ENCODE assay signal across 8 cellular contexts in the genomic region with DNA sequence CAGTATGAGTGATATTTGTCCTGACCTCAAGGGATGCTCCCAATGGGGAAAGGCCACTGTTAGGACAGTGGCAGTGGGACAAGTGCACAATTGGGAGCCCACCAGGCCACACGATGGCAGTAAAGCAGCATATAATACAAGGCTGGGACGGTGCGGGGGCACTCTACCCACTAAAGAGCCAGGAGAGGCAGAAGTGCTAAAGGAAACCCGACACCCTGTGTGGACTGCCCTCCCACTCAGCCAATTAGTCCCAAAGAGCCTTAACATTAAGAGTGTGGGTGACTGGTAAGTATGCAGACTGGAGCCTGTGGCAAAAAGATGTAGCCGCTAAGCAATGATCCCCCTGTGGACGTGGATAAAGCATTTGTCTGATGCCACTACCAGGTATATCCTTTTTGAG. TPM values are rescaled to one million over a fixed set of nuclear protein-coding genes. Genes with fewer than 3 reads are reported as not detected.
A peak's percentile ranks its signal among the peaks of the same experiment; 100 is the strongest.
DNase-seq lines count a peak whose midpoint lies in the region; ATAC-seq, FAIRE-seq and TF ChIP-seq lines count a peak whose summit lies in the region.

No MANE protein-coding gene starts in this region.

- peak; percentile 63 for FAIRE-seq in HepG2 (lab: Jason Lieb, UNC)

- H3K4me3 Mint-ChIP-seq in central memory CD8-positive, alpha-beta T cell = no peak overlapping the region

- peak; percentile 75 for TF ChIP-seq CTCF in HFF-Myc (IDR thresholded peaks at IDR 0.05; ENCODE audit: low read depth, low read length, missing control alignments)
- TF ChIP-seq CTCF in HepG2 (CRISPR knock-in tag; IDR thresholded peaks at IDR 0.05) = peak; percentile 95

- H3K36me3 Mint-ChIP-seq in central memory CD8-positive, alpha-beta T cell (ENCODE audit: insufficient read depth) = peaks cover 3% of the 10 kb centered on the region

- no peaks in the 10 kb centered on the region for H4K20me1 ChIP-seq in HepG2 (ENCODE audit: insufficient read depth, low read length)

- H3K27me3 Mint-ChIP-seq in central memory CD8-positive, alpha-beta T cell = no peaks in the 10 kb centered on the region

- H3K4me2 ChIP-seq in HepG2 (ENCODE audit: low read depth, low read length) = peak overlapping the region; percentile 64

- peak; percentile 82 for TF ChIP-seq RAD21 in HepG2 (CRISPR knock-in tag; IDR thresholded peaks at IDR 0.05)

- H3K9ac ChIP-seq in HepG2 (ENCODE audit: insufficient read depth, low read depth, low read length) = no peak overlapping the region; the same call in 1 of the 2 replicates

- TF ChIP-seq POLR2A in HepG2 (IDR thresholded peaks at IDR 0.05; ENCODE audit: insufficient read depth in 1 of 2, low read depth in 2 of 2, low read length in 2 of 2) = no peak

- POLR2A ChIA-PET in HepG2 (lab: Yijun Ruan, JAX) = no interaction called here

- ATAC-seq in activated CD4-positive, CD25-positive, alpha-beta regulatory T cell treated with anti-CD3 and anti-CD28 coated beads, Interleukin-2, amount 50 U/mL, for 24 hours = peak; percentile 88 to 96
- ATAC-seq in central memory CD8-positive, alpha-beta T cell (replicated peaks; ENCODE audit: extremely low read depth, poor library complexity, severe bottlenecking) = peak; percentile 92
- peak; percentile 98 for ATAC-seq in HepG2
- ATAC-seq in HG02571 (IDR thresholded peaks at IDR 0.05; ENCODE audit: unreplicated experiment) = no peak

- TF ChIP-seq EP300 in HepG2 (IDR thresholded peaks at IDR 0.05; ENCODE audit: low read depth in 2 of 2, low read length in 2 of 2) (no peak), HepG2 (CRISPR knock-in tag; IDR thresholded peaks at IDR 0.05; ENCODE audit: borderline replicate concordance) (no peak)

- H3K4me1 ChIP-seq in HepG2 (ENCODE audit: insufficient read depth, low read length) = peaks cover 42% of the 10 kb centered on the region

- H2AFZ ChIP-seq in HepG2 (ENCODE audit: low read length) = peak overlapping the region; percentile 93

- 18% methylated on average over 6 of the region's 6 CpGs for WGBS in HepG2 (ENCODE audit: low lambda C conversion rate)

- DNase-seq in DMS79 treated with DMSO at 0.1 percent for 48 hours (lab: John Stamatoyannopoulos, UW) (peak; percentile 43), HFF-Myc (ENCODE audit: extremely low read depth, low read depth) (peak; percentile 38), NCI-H345 (lab: John Stamatoyannopoulos, UW) (peak; percentile 68), HepG2 (ENCODE audit: low spot score) (peak; percentile 76)
- DNase-seq in central memory CD8-positive, alpha-beta T cell (ENCODE audit: low spot score in 2 of 2) = peak; percentile 43 to 50
- peak; percentile 47 to 52 for DNase-seq in stimulated activated CD4-positive, alpha-beta T cell treated with anti-CD3 and anti-CD28 coated beads, Interleukin-4, amount 100 ng/mL, for 48 hours (ENCODE audit: low read depth in 2 of 2)

- H3K27me3 ChIP-seq in HepG2 (ENCODE audit: control insufficient read depth in 1 of 2, insufficient read depth in 2 of 2, low read length in 2 of 2) = no peaks in the 10 kb centered on the region

- no peak overlapping the region for H3K27ac ChIP-seq in HepG2 (ENCODE audit: extremely low read length, insufficient read depth, low read length)

- in situ Hi-C loops in HepG2 (cut with HindIII; ENCODE audit: extremely low pct_ligation_motif_present, low pct_unique_long_range_greater_than_20kb) = loop anchor here (5.0 kb wide), 1 partner anchor 205 kb away; no protein-coding TSS in a partner anchor

- BruUV-seq in HepG2 (replicated peaks; lab: Mats Ljungman, UMichigan) = no TSS peak

- no peaks in the 10 kb centered on the region for H3K79me2 ChIP-seq in HepG2 (ENCODE audit: insufficient read depth, low read length)

- H3K9me3 Mint-ChIP-seq in central memory CD8-positive, alpha-beta T cell = no peaks in the 10 kb centered on the region

- peaks cover 7% of the 10 kb centered on the region for H3K4me1 Mint-ChIP-seq in central memory CD8-positive, alpha-beta T cell

- intact Hi-C loops in HepG2 (cut with micrococcal nuclease; ENCODE audit: unreplicated experiment) = loop anchor here (2.0 kb wide), 1 partner anchor 204 kb away; no protein-coding TSS in a partner anchor

- no peak overlapping the region for H3K4me3 ChIP-seq in HFF-Myc (replicated peaks; ENCODE audit: low read depth, low read length)
- H3K4me3 ChIP-seq in HepG2 (replicated peaks in 1 of 3; ENCODE audit: insufficient read depth in 1 of 3, low read depth in 2 of 3, low read length in 3 of 3) = peak overlapping the region in 2 of 3 experiments; percentile 6 to 45; a peak in 1 of 6 replicates

- no peaks in the 10 kb centered on the region for H3K9me3 ChIP-seq in HepG2 (ENCODE audit: low read length)

- no peak overlapping the region for H3K27ac Mint-ChIP-seq in central memory CD8-positive, alpha-beta T cell (ENCODE audit: low read depth)

- no peaks in the 10 kb centered on the region for H3K36me3 ChIP-seq in HepG2 (replicated peaks in 1 of 2; ENCODE audit: control insufficient read depth in 1 of 2, insufficient read depth in 2 of 2, low read length in 2 of 2)

- CTCF ChIA-PET in HepG2 (lab: Yijun Ruan, JAX; ENCODE audit: low intra/inter-chr PET ratio, low total read pairs) = interaction anchor here (0.9 to 2.1 kb wide), 2 partner anchors 41 to 202 kb away, joined by 4 to 28 read pairs; no protein-coding TSS in a partner anchor

RNA-seq across cellular contexts. Expression of a gene that starts 8.2 kb away (rescaled TPM):
- 5.6 and 7.3 TPM in 2 replicates for total RNA-seq in HepG2 (2016; rRNA removed; fragmentation: Illumina TruSeq; extraction: Trizol)
- total RNA-seq in HepG2 (2016; cell fraction: cytosol; rRNA removed; fragmentation: Illumina TruSeq; extraction: Trizol; ENCODE audit: low read depth) = 0.44 and 0.81 TPM in 2 replicates
- 5.3 and 6.9 TPM in 2 replicates for total RNA-seq in HepG2 (2016; cell fraction: insoluble cytoplasmic fraction; rRNA removed; fragmentation: Illumina TruSeq; extraction: Trizol)
- total RNA-seq in HepG2 (2016; cell fraction: membrane; rRNA removed; fragmentation: Illumina TruSeq; extraction: Trizol) = 1.4 and 1.7 TPM in 2 replicates
- total RNA-seq in HepG2 (2016; cell fraction: nucleus; rRNA removed; fragmentation: Illumina TruSeq; extraction: Trizol) = 10.3 and 12.0 TPM in 2 replicates
- 5.8 and 7.2 TPM in 2 replicates for polyA plus RNA-seq in HepG2 (2011; rRNA removed)
- 2.5 and 3.9 TPM in 2 replicates for polyA plus RNA-seq in HepG2 (2011; cell fraction: cytosol; rRNA removed)
- polyA plus RNA-seq in HepG2 (2011; cell fraction: nucleus; rRNA removed) = 15.9 and 20.4 TPM in 2 replicates
- polyA plus RNA-seq in HepG2 (2012) = 5.9 and 7.4 TPM in 2 replicates
- polyA plus RNA-seq in HepG2 (2016; cell fraction: cytosol; fragmentation: Illumina TruSeq; extraction: Trizol; ENCODE audit: low read depth) = 0.26 and 0.29 TPM in 2 replicates
- polyA plus RNA-seq in HepG2 (2016; cell fraction: insoluble cytoplasmic fraction; fragmentation: Illumina TruSeq; extraction: Trizol; ENCODE audit: low read depth) = 5.2 and 5.5 TPM in 2 replicates
- 0.94 and 1.2 TPM in 2 replicates for polyA plus RNA-seq in HepG2 (2016; cell fraction: membrane; fragmentation: Illumina TruSeq; extraction: Trizol; ENCODE audit: low read depth)
- polyA plus RNA-seq in HepG2 (2016; cell fraction: nucleus; fragmentation: Illumina TruSeq; extraction: Trizol; ENCODE audit: insufficient read depth, low read depth) = 17.8 and 20.2 TPM in 2 replicates
- polyA minus RNA-seq in HepG2 (2011; rRNA and poly(A)+ RNA removed; ENCODE audit: low replicate concordance) = 5.6 and 10.6 TPM in 2 replicates
- polyA minus RNA-seq in HepG2 (2011; cell fraction: cytosol; rRNA and poly(A)+ RNA removed) = 1.7 TPM in 2 replicates
- polyA minus RNA-seq in HepG2 (2011; cell fraction: nucleus; rRNA and poly(A)+ RNA removed) = 8.9 and 13.2 TPM in 2 replicates

RNA-seq across cellular contexts. Expression of a gene that starts 9.4 kb away (rescaled TPM):
- total RNA-seq in HepG2 (2016; rRNA removed; fragmentation: Illumina TruSeq; extraction: Trizol) = not detected in 2 replicates
- total RNA-seq in HepG2 (2016; cell fraction: cytosol; rRNA removed; fragmentation: Illumina TruSeq; extraction: Trizol; ENCODE audit: low read depth) = not detected in 2 replicates
- total RNA-seq in HepG2 (2016; cell fraction: insoluble cytoplasmic fraction; rRNA removed; fragmentation: Illumina TruSeq; extraction: Trizol) = not detected in 2 replicates
- not detected in 2 replicates for total RNA-seq in HepG2 (2016; cell fraction: membrane; rRNA removed; fragmentation: Illumina TruSeq; extraction: Trizol)
- not detected in 2 replicates for total RNA-seq in HepG2 (2016; cell fraction: nucleus; rRNA removed; fragmentation: Illumina TruSeq; extraction: Trizol)
- not detected in 2 replicates for polyA plus RNA-seq in HepG2 (2011; rRNA removed)
- not detected in 2 replicates for polyA plus RNA-seq in HepG2 (2011; cell fraction: cytosol; rRNA removed)
- polyA plus RNA-seq in HepG2 (2011; cell fraction: nucleus; rRNA removed) = not detected in 2 replicates
- not detected in 2 replicates for polyA plus RNA-seq in HepG2 (2012)
- polyA plus RNA-seq in HepG2 (2016; cell fraction: cytosol; fragmentation: Illumina TruSeq; extraction: Trizol; ENCODE audit: low read depth) = not detected in 2 replicates
- polyA plus RNA-seq in HepG2 (2016; cell fraction: insoluble cytoplasmic fraction; fragmentation: Illumina TruSeq; extraction: Trizol; ENCODE audit: low read depth) = not detected in 2 replicates
- not detected in 2 replicates for polyA plus RNA-seq in HepG2 (2016; cell fraction: membrane; fragmentation: Illumina TruSeq; extraction: Trizol; ENCODE audit: low read depth)
- polyA plus RNA-seq in HepG2 (2016; cell fraction: nucleus; fragmentation: Illumina TruSeq; extraction: Trizol; ENCODE audit: insufficient read depth, low read depth) = not detected in 2 replicates
- not detected in 2 replicates for polyA minus RNA-seq in HepG2 (2011; rRNA and poly(A)+ RNA removed; ENCODE audit: low replicate concordance)
- not detected in 2 replicates for polyA minus RNA-seq in HepG2 (2011; cell fraction: cytosol; rRNA and poly(A)+ RNA removed)
- not detected in 2 replicates for polyA minus RNA-seq in HepG2 (2011; cell fraction: nucleus; rRNA and poly(A)+ RNA removed)

RNA-seq across cellular contexts. Expression of a gene that starts 44.5 kb away (rescaled TPM):
- total RNA-seq in HepG2 (2016; rRNA removed; fragmentation: Illumina TruSeq; extraction: Trizol) = 45.4 and 54.7 TPM in 2 replicates
- total RNA-seq in HepG2 (2016; cell fraction: cytosol; rRNA removed; fragmentation: Illumina TruSeq; extraction: Trizol; ENCODE audit: low read depth) = 8.6 and 10.2 TPM in 2 replicates
- 44.2 and 51.4 TPM in 2 replicates for total RNA-seq in HepG2 (2016; cell fraction: insoluble cytoplasmic fraction; rRNA removed; fragmentation: Illumina TruSeq; extraction: Trizol)
- 25.6 and 27.4 TPM in 2 replicates for total RNA-seq in HepG2 (2016; cell fraction: membrane; rRNA removed; fragmentation: Illumina TruSeq; extraction: Trizol)
- 26.0 and 31.5 TPM in 2 replicates for total RNA-seq in HepG2 (2016; cell fraction: nucleus; rRNA removed; fragmentation: Illumina TruSeq; extraction: Trizol)
- 6.1 and 7.9 TPM in 2 replicates for polyA plus RNA-seq in HepG2 (2011; rRNA removed)
- polyA plus RNA-seq in HepG2 (2011; cell fraction: cytosol; rRNA removed) = 4.7 and 5.4 TPM in 2 replicates
- polyA plus RNA-seq in HepG2 (2011; cell fraction: nucleus; rRNA removed) = 3.8 and 5.4 TPM in 2 replicates
- 5.8 and 9.1 TPM in 2 replicates for polyA plus RNA-seq in HepG2 (2012)
- polyA plus RNA-seq in HepG2 (2016; cell fraction: cytosol; fragmentation: Illumina TruSeq; extraction: Trizol; ENCODE audit: low read depth) = 3.9 and 4.0 TPM in 2 replicates
- polyA plus RNA-seq in HepG2 (2016; cell fraction: insoluble cytoplasmic fraction; fragmentation: Illumina TruSeq; extraction: Trizol; ENCODE audit: low read depth) = 40.2 and 42.2 TPM in 2 replicates
- 11.4 and 13.7 TPM in 2 replicates for polyA plus RNA-seq in HepG2 (2016; cell fraction: membrane; fragmentation: Illumina TruSeq; extraction: Trizol; ENCODE audit: low read depth)
- polyA plus RNA-seq in HepG2 (2016; cell fraction: nucleus; fragmentation: Illumina TruSeq; extraction: Trizol; ENCODE audit: insufficient read depth, low read depth) = 31.4 and 31.9 TPM in 2 replicates
- 12.9 and 36.5 TPM in 2 replicates for polyA minus RNA-seq in HepG2 (2011; rRNA and poly(A)+ RNA removed; ENCODE audit: low replicate concordance)
- polyA minus RNA-seq in HepG2 (2011; cell fraction: cytosol; rRNA and poly(A)+ RNA removed) = 7.1 and 11.8 TPM in 2 replicates
- 8.9 and 11.2 TPM in 2 replicates for polyA minus RNA-seq in HepG2 (2011; cell fraction: nucleus; rRNA and poly(A)+ RNA removed)
